ENCODE assay signal across 8 cellular contexts in the genomic region with DNA sequence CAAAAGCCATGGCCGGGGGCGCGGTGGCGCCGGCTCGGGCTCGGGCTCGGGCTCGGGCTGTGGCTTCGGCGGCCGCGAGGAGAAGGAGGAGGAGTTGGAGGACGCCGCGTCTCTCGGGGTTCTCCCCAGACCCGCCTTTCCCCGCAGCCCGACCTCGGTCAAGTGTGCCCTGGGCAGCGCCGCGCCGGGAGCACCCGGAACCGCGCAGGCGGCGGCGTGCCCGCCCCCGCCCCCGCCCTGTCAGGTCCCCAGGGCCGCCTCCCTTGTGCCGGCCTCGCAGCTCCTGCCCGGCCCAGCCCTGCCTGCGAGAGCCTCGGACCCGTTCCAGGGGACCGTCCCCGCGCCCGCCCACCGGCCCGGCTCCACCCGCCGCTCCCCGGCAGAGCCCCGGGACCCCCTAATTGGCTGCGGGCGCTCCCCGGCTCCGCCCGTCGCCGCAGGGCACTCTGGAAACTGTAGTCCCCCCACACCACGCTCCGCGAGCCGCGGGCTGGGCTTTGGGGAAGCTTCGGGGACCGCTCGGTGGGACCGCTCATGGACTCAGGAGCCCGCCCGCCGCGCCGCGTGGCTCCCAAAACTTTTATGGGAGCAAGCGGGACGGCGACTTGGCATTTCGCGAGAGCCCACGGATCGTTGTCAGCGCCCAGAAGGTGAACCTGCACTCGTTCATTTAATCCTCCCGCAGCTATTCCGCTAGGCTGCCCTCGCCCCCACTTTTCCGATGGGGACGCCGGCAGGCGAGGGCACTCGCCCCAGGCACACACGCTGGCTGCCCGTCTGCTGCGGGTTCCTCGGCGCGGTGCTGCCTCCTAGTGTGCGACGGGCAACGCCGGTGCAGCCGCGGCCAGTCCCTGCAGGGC. TPM values are rescaled to one million over a fixed set of nuclear protein-coding genes. Genes with fewer than 3 reads are reported as not detected.
DNase-seq lines count a peak whose midpoint lies in the region; ATAC-seq and TF ChIP-seq lines count a peak whose summit lies in the region.

TSS of gene STK10 (minus strand) at position 192 of the 860 bp plus-strand sequence. CDS start at position 10, 182 bp downstream.

- DNase-seq in BE2C (peak; percentile 95), NCI-H510A treated with DMSO at 0.1 percent for 48 hours (lab: John Stamatoyannopoulos, UW) (peak; percentile 70), chondrocyte (ENCODE audit: low spot score) (peak; percentile 96), kidney glomerular epithelial cell (lab: John Stamatoyannopoulos, UW) (peak; percentile 75)
- peak; percentile 80 to 82 for DNase-seq in activated CD4-positive, alpha-beta T cell treated with anti-CD3 and anti-CD28 coated beads for 24 hours (ENCODE audit: low read depth in 2 of 2)
- DNase-seq in stimulated activated CD4-positive, alpha-beta T cell treated with anti-CD3 and anti-CD28 coated beads, Interleukin-15, amount 100 ng/mL, for 48 hours (ENCODE audit: low read depth in 2 of 2) = peak; percentile 78 to 87

- ATAC-seq in HG03378 (IDR thresholded peaks at IDR 0.05; ENCODE audit: unreplicated experiment) = peak; percentile 65

- no peaks in the 10 kb centered on the region for H3K27me3 Mint-ChIP-seq in chondrocyte (ENCODE audit: low read depth)

- no peaks in the 10 kb centered on the region for H3K4me1 ChIP-seq in BE2C

- peak within 1 kb of the TSS; percentile 96 for H3K4me3 Mint-ChIP-seq in chondrocyte (ENCODE audit: unreplicated experiment)

- H3K9me3 ChIP-seq in BE2C = no peaks in the 10 kb centered on the region

- H3K36me3 ChIP-seq in BE2C = no peaks in the 10 kb centered on the region

- peak within 1 kb of the TSS; percentile 86 for H3K27ac Mint-ChIP-seq in chondrocyte (ENCODE audit: unreplicated experiment)

- no peaks in the 10 kb centered on the region for H3K36me3 Mint-ChIP-seq in chondrocyte (ENCODE audit: low read depth)

- no peaks in the 10 kb centered on the region for H3K9me3 Mint-ChIP-seq in chondrocyte (ENCODE audit: low read depth)

- TF ChIP-seq CTCF in BE2C (IDR thresholded peaks at IDR 0.05; ENCODE audit: low read depth, low read length) (peak; percentile 84), chondrocyte (IDR thresholded peaks at IDR 0.05) (peak; percentile 95)

- peak within 1 kb of the TSS; percentile 90 for H3K4me3 ChIP-seq in BE2C (ENCODE audit: low read depth, low read length)

- H3K27me3 ChIP-seq in BE2C = no peaks in the 10 kb centered on the region

- peaks cover 41% of the 10 kb centered on the region for H3K4me1 Mint-ChIP-seq in chondrocyte (ENCODE audit: low read depth)

- peak; percentile 72 for TF ChIP-seq POLR2A in GM19099 (IDR thresholded peaks at IDR 0.05; ENCODE audit: extremely low read depth, insufficient read length, low read depth)

RNA-seq across cellular contexts. Expression of gene STK10, which starts in this region (rescaled TPM):
- 16.7 TPM for polyA plus RNA-seq in BE2C (2012; ENCODE audit: insufficient read depth, insufficient read length, low read depth)
- 32.9 to 52.7 TPM (median 45.9 TPM) in 3 replicates for total RNA-seq in chondrocyte

Comparison
In these comparisons a context has a peak if more than half of its experiments do, and no peak if none do; other contexts are left out.
1. Peak in every context shown above with its lines: DNase-seq, ATAC-seq and H3K4me3 ChIP-seq.